8 cellular contexts compared by ENCODE assay signal in genomic region chr1:36225298-36225899, GRCh38. TPM values are rescaled to one million over a fixed set of nuclear protein-coding genes. Genes with fewer than 3 reads are reported as not detected.
DNase-seq lines count a peak whose midpoint lies in the region; ATAC-seq and TF ChIP-seq lines count a peak whose summit lies in the region.

No MANE protein-coding gene starts in this region.

- peak overlapping the region; percentile 80 to 84 for H3K9ac ChIP-seq in colonic mucosa (ENCODE audit: low read depth in 2 of 2, low read length in 2 of 2)

- peak overlapping the region; percentile 91 for H3K27ac ChIP-seq in colonic mucosa

- H3K4me3 ChIP-seq in AG04449 (ENCODE audit: low read depth, low read length) (peak overlapping the region; percentile 85), colonic mucosa (peak overlapping the region; percentile 81)
- peak overlapping the region; percentile 68 for H3K4me3 ChIP-seq in Jurkat, Clone E6-1 (ENCODE audit: low read length)

- no peak for TF ChIP-seq CTCF in AG04449 (IDR thresholded peaks at IDR 0.05; ENCODE audit: insufficient read depth, low read length, missing control alignments)
- no peak for TF ChIP-seq CTCF in colonic mucosa (IDR thresholded peaks at IDR 0.05)

- H3K27me3 ChIP-seq in colonic mucosa: no peaks in the 10 kb centered on the region

- H3K9me3 ChIP-seq in colonic mucosa: no peaks in the 10 kb centered on the region

- H3K36me3 ChIP-seq in colonic mucosa: peaks cover 2% of the 10 kb centered on the region

- POLR2A ChIA-PET in AG04449 (lab: Yijun Ruan, JAX): interaction anchor here (0.8 to 2.6 kb wide), 4 partner anchors 13 to 76 kb away, joined by 3 to 21 read pairs (median 9); partner anchors contain the start of genes MAP7D1 and TRAPPC3

- intact Hi-C loops in colonic mucosa (cut with DNase I): no loop called here

- peaks cover 12% of the 10 kb centered on the region for H3K4me1 ChIP-seq in colonic mucosa

- no peak for DNase-seq in AG04449 (ENCODE audit: low read depth, low spot score)
- no peak for DNase-seq in Jurkat, Clone E6-1 (ENCODE audit: low read depth, low spot score)
- no peak for DNase-seq in colonic mucosa
- DNase-seq in myocyte (ENCODE audit: low read depth): peak; percentile 20
- no peak for DNase-seq in GM19238 (ENCODE audit: insufficient read length, low spot score)
- no peak for DNase-seq in cerebellar nuclear complex (lab: John Stamatoyannopoulos, UW)
- no peak for DNase-seq in NCI-H69 (lab: John Stamatoyannopoulos, UW)

- ATAC-seq in GM21717 (IDR thresholded peaks at IDR 0.05; ENCODE audit: unreplicated experiment): no peak

- CTCF ChIA-PET in AG04449 (lab: Yijun Ruan, JAX): interaction anchor here (0.8 to 4.0 kb wide), 18 partner anchors 9 to 91 kb away, joined by 3 to 22 read pairs (median 6); partner anchors contain the start of gene TRAPPC3

RNA-seq across cellular contexts. Expression of gene THRAP3, which starts 1.2 kb away (rescaled TPM):
- 86.0 TPM for polyA plus RNA-seq in Jurkat, Clone E6-1 (2012; ENCODE audit: insufficient read depth, insufficient read length)
- total RNA-seq in colonic mucosa (100 to 1,000 TPM in 1 of 2 donors, 10 to 100 TPM in 1; 81.0 to 103 TPM), myocyte (74.7 and 85.8 TPM in 2 replicates)
- polyA plus RNA-seq in myocyte (2012): 44.7 TPM
